In the genomic region with DNA sequence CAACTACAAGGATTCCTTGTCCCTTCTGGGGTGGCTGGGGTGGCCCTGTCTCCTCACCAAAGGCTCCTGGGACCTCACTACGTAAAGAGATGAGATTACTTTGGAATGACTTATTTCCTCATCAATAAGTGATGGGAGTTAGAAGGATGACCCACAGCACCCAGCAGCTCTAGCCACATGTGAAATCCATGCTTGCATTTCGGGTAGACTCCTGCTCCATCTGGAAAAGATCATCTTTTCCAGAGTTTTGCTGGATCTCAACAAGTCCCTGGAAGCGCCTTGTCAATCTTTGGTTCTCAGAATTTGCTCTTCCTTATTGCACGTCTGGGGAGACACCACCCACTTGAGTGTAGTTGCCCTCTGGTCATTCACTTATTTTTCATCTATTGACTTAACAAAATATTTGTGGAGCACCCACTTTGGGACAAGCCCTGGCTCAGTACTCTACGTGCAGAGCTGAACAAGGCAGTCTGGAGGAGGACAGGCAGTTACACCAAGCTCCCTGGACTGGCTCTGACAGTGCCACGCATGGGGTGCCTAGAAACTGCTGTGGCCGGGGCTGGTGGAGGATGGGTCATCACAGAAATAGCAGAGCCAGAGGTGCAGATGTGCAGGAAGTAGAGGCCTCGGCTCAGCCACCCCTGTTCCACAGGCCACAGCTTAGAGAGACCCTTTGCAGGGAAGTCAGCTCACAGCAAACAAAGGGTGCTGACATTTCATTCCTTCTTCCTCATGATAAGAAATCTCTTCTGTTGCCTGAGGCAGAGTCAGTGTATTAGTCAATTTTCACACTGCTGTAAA, we compare ENCODE assay signal across 8 cellular contexts.
DNase-seq lines count a peak whose midpoint lies in the region; ATAC-seq and TF ChIP-seq lines count a peak whose summit lies in the region.

No MANE protein-coding gene starts in this region.

- H2AFZ ChIP-seq in PC-3 (ENCODE audit: low read length), result no peak overlapping the region

- H3F3A ChIP-seq in PC-3 (ENCODE audit: low read length, unreplicated experiment), result no peaks in the 10 kb centered on the region

- no peaks in the 10 kb centered on the region for H3K79me2 ChIP-seq in PC-3 (ENCODE audit: low read length)

- no peak overlapping the region for H3K9ac ChIP-seq in PC-3 (ENCODE audit: low read length)

- H3K36me3 ChIP-seq in PC-3 (ENCODE audit: low read depth, low read length), result no peaks in the 10 kb centered on the region

- H3K27me3 ChIP-seq in PC-3 (ENCODE audit: low read length), result no peaks in the 10 kb centered on the region
- H3K27me3 ChIP-seq in right cardiac atrium (ENCODE audit: control insufficient read depth, insufficient read depth), result no peaks in the 10 kb centered on the region

- ATAC-seq in GM21737 (IDR thresholded peaks at IDR 0.05; ENCODE audit: unreplicated experiment) (peak; percentile 81), PC-3 (peak; percentile 65), right cardiac atrium (peak; percentile 45 to 51)

- no peak for TF ChIP-seq CTCF in PC-3 (conservative IDR thresholded peaks at IDR 0.05; ENCODE audit: low read depth, low read length)

- WGBS in right cardiac atrium, result 54% methylated on average over 8 of the region's 8 CpGs

- H3K9me3 ChIP-seq in PC-3 (ENCODE audit: low read length), result no peaks in the 10 kb centered on the region
- H3K9me3 ChIP-seq in right cardiac atrium (ENCODE audit: control insufficient read depth, low read length), result no peaks in the 10 kb centered on the region

- peak overlapping the region; percentile 30; the same call in 1 of the 2 replicates for H3K4me2 ChIP-seq in PC-3 (ENCODE audit: low read length)

- CTCF ChIA-PET in PC-3 (lab: Charles Lee), result no interaction called here

- intact Hi-C loops in PC-3 (cut with micrococcal nuclease) (no loop called here), right cardiac atrium (cut with DNase I) (no loop called here)

- peaks cover 26% of the 10 kb centered on the region for H3K4me1 ChIP-seq in PC-3 (ENCODE audit: insufficient read depth, low read length)
- H3K4me1 ChIP-seq in right cardiac atrium (ENCODE audit: control insufficient read depth, insufficient read depth, low read length), result peaks cover 8% of the 10 kb centered on the region

- DNase-seq in AG20443 (ENCODE audit: low spot score), result peak; percentile 77
- DNase-seq in PC-3, result peak; percentile 82
- DNase-seq in right cardiac atrium, result peak in 1 of 3 donors; percentile 41
- DNase-seq in NCI-H2029 treated with DMSO at 0.1 percent for 48 hours (lab: John Stamatoyannopoulos, UW), result no peak
- no peak for DNase-seq in NCI-H345 (lab: John Stamatoyannopoulos, UW)
- DNase-seq in activated effector memory CD4-positive, alpha-beta T cell treated with Interleukin-2 at 50 U/mL for 16 hours, result no peak
- no peak for DNase-seq in activated effector memory CD4-positive, alpha-beta T cell treated with anti-CD3 and anti-CD28 coated beads, Interleukin-2, amount 50 U/mL, for 16 hours

- no peaks in the 10 kb centered on the region for H4K20me1 ChIP-seq in PC-3 (ENCODE audit: low read length)

- no peaks in the 10 kb centered on the region for H3K9me2 ChIP-seq in PC-3 (replicated peaks; ENCODE audit: low read length)

- POLR2A ChIA-PET in PC-3 (lab: Charles Lee; ENCODE audit: unreplicated experiment), result no interaction called here

- BruUV-seq in PC-3 (replicated peaks; lab: Mats Ljungman, UMichigan), result no TSS peak

- no peak overlapping the region for H3K4me3 ChIP-seq in PC-3 (ENCODE audit: low read length)
- H3K4me3 ChIP-seq in right cardiac atrium (ENCODE audit: low read length), result no peak overlapping the region

- peak overlapping the region; percentile 21 for H3K27ac ChIP-seq in PC-3 (ENCODE audit: low read length)
- no peak overlapping the region for H3K27ac ChIP-seq in right cardiac atrium (ENCODE audit: low read length)

Comparison
In these comparisons a context has a peak if more than half of its experiments do, and no peak if none do; other contexts are left out.
1. DNase-seq: peak in AG20443 (single experiment) and PC-3 (single experiment); none in NCI-H2029 treated with DMSO at 0.1 percent for 48 hours (single experiment), NCI-H345 (single experiment), activated effector memory CD4-positive, alpha-beta T cell treated with Interleukin-2 at 50 U/mL for 16 hours (single experiment) and activated effector memory CD4-positive, alpha-beta T cell treated with anti-CD3 and anti-CD28 coated beads, Interleukin-2, amount 50 U/mL, for 16 hours (single experiment).
2. Peak in every context shown above with its lines, with median percentiles within 50 percentile points of each other: ATAC-seq.